In genomic region chr1:89557954-89558353, GRCh38 we compare ENCODE assay signal across 1 cellular context.
TF ChIP-seq lines count a peak whose summit lies in the region.

No MANE protein-coding gene starts in this region.

TF ChIP-seq in SK-N-SH, 30 proteins besides CTCF, POLR2A, EP300 and RAD21:
- no peak for TF ChIP-seq USF1 (IDR thresholded peaks at IDR 0.05; ENCODE audit: borderline replicate concordance, low read depth)
- no peak for TF ChIP-seq RCOR1 (IDR thresholded peaks at IDR 0.05; ENCODE audit: low read length)
- no peak for TF ChIP-seq ELF1 (IDR thresholded peaks at IDR 0.05)
- no peak for TF ChIP-seq MXI1 (IDR thresholded peaks at IDR 0.05; ENCODE audit: low read depth, low read length)
- TF ChIP-seq JUND (IDR thresholded peaks at IDR 0.05) = no peak
- no peak for TF ChIP-seq TEAD4 (IDR thresholded peaks at IDR 0.05; ENCODE audit: borderline replicate concordance, insufficient read depth)
- no peak for TF ChIP-seq SMC3 (IDR thresholded peaks at IDR 0.05; ENCODE audit: low read depth, low read length)
- TF ChIP-seq FOXM1 (IDR thresholded peaks at IDR 0.05; ENCODE audit: low read depth) = no peak
- TF ChIP-seq MEF2A (IDR thresholded peaks at IDR 0.05; ENCODE audit: borderline replicate concordance, low read depth) = no peak
- TF ChIP-seq FOXJ3 (CRISPR knock-in tag; IDR thresholded peaks at IDR 0.05) = no peak
- no peak for TF ChIP-seq CHD2 (IDR thresholded peaks at IDR 0.05; ENCODE audit: low read length, partially characterized antibody)
- TF ChIP-seq SIN3A (IDR thresholded peaks at IDR 0.05; ENCODE audit: borderline replicate concordance, low read depth, low read length) = no peak
- TF ChIP-seq MAX (IDR thresholded peaks at IDR 0.05; ENCODE audit: low read depth) = no peak
- no peak for TF ChIP-seq IRF3 (IDR thresholded peaks at IDR 0.05; ENCODE audit: low read depth, low read length)
- TF ChIP-seq NFIC (IDR thresholded peaks at IDR 0.05; ENCODE audit: borderline replicate concordance) = no peak
- TF ChIP-seq ZBTB33 (IDR thresholded peaks at IDR 0.05; ENCODE audit: borderline replicate concordance, low read depth) = no peak
TF ChIP-seq in SK-N-SH: peak in this region for 0.
